24 cellular contexts compared by ENCODE assay signal in genomic region chr18:74519320-74520095, GRCh38. TPM values are rescaled to one million over a fixed set of nuclear protein-coding genes. Genes with fewer than 3 reads are reported as not detected.
"Had no signal": no experiment of that assay in that cellular context is flagged by ENCODE, and none has a peak within 500 bp of the region (broad histone marks: within the 10 kb centered on the region; RNA-seq: fewer than 3 reads in every experiment).

No MANE protein-coding gene starts in this region.

- H3K4me1 Mint-ChIP-seq: activated naive CD8-positive, alpha-beta T cell treated with anti-CD3 and anti-CD28 coated beads, Interleukin-2, amount 10 ng/mL, durations not matched to agents 7 days and 5 days; T-cell had no signal

- DNase-seq: activated CD4-positive, CD25-positive, alpha-beta regulatory T cell treated with anti-CD3 and anti-CD28 coated beads, Interleukin-2, amount 50 U/mL, for 72 hours; activated effector memory CD4-positive, alpha-beta T cell treated with Interleukin-2 at 50 U/mL for 16 hours; activated naive CD4-positive, alpha-beta T cell treated with anti-CD3 and anti-CD28 coated beads for 36 hours; activated naive CD8-positive, alpha-beta T cell treated with anti-CD3 and anti-CD28 coated beads, Interleukin-2, amount 10 ng/mL, durations not matched to agents 7 days and 5 days; activated T-cell treated with anti-CD3 and anti-CD28 coated beads, Interleukin-2, amount 50 U/mL, for 72 hours; amniotic stem cell; effector CD4-positive, alpha-beta T cell; erythroblast; foreskin fibroblast; left ventricle myocardium superior; mammary epithelial cell; ovary; psoas muscle; stimulated activated CD4-positive, alpha-beta T cell treated with anti-CD3 and anti-CD28 coated beads, Interleukin-2, amount 100 ng/mL, for 24 hours; stimulated activated naive CD4-positive, alpha-beta T cell; T-cell; WERI-Rb-1 had no signal

- H3K27me3 ChIP-seq: breast epithelium, ovary, right atrium auricular region had no signal

- H3K9me3 Mint-ChIP-seq: activated naive CD4-positive, alpha-beta T cell treated with anti-CD3 and anti-CD28 coated beads for 36 hours; activated naive CD8-positive, alpha-beta T cell treated with anti-CD3 and anti-CD28 coated beads, Interleukin-2, amount 10 ng/mL, durations not matched to agents 7 days and 5 days; activated T-cell treated with anti-CD3 and anti-CD28 coated beads, Interleukin-2, amount 50 U/mL, for 72 hours; natural killer cell treated with Interleukin-12 subunit alpha and Interleukin-12 subunit beta and Interleukin-15 and Interleukin-18, amount 100 ng/mL, for 72 hours; T-cell; T-helper 2 cell treated with Interferon-gamma antibody and Interleukin-4, amounts not matched to agents 5 μg/mL and 100 μg/mL, for 36 hours had no signal

- ATAC-seq: left ventricle myocardium superior; natural killer cell treated with Interleukin-12 subunit alpha and Interleukin-12 subunit beta and Interleukin-15 and Interleukin-18, amount 100 ng/mL, for 72 hours; psoas muscle; T-cell had no signal

- H3K4me3 ChIP-seq: breast epithelium, ovary, psoas muscle, right atrium auricular region, skin epidermis had no signal

- H3K27ac Mint-ChIP-seq: activated naive CD4-positive, alpha-beta T cell treated with anti-CD3 and anti-CD28 coated beads for 36 hours; activated T-cell treated with anti-CD3 and anti-CD28 coated beads, Interleukin-2, amount 50 U/mL, for 72 hours; natural killer cell treated with Interleukin-12 subunit alpha and Interleukin-12 subunit beta and Interleukin-15 and Interleukin-18, amount 100 ng/mL, for 72 hours; T-cell; T-helper 2 cell treated with Interferon-gamma antibody and Interleukin-4, amounts not matched to agents 5 μg/mL and 100 μg/mL, for 36 hours had no signal

- H3K9me3 ChIP-seq: breast epithelium, ovary, psoas muscle, right atrium auricular region had no signal

- H3K27ac ChIP-seq: breast epithelium, ovary, psoas muscle, right atrium auricular region, skin epidermis, WERI-Rb-1 had no signal

- H3K27me3 Mint-ChIP-seq: activated naive CD8-positive, alpha-beta T cell treated with anti-CD3 and anti-CD28 coated beads, Interleukin-2, amount 10 ng/mL, durations not matched to agents 7 days and 5 days; natural killer cell treated with Interleukin-12 subunit alpha and Interleukin-12 subunit beta and Interleukin-15 and Interleukin-18, amount 100 ng/mL, for 72 hours; T-cell had no signal

- H3K4me3 Mint-ChIP-seq: activated naive CD4-positive, alpha-beta T cell treated with anti-CD3 and anti-CD28 coated beads for 36 hours; activated naive CD8-positive, alpha-beta T cell treated with anti-CD3 and anti-CD28 coated beads, Interleukin-2, amount 10 ng/mL, durations not matched to agents 7 days and 5 days; activated T-cell treated with anti-CD3 and anti-CD28 coated beads, Interleukin-2, amount 50 U/mL, for 72 hours; natural killer cell treated with Interleukin-12 subunit alpha and Interleukin-12 subunit beta and Interleukin-15 and Interleukin-18, amount 100 ng/mL, for 72 hours; T-cell; T-helper 2 cell treated with Interferon-gamma antibody and Interleukin-4, amounts not matched to agents 5 μg/mL and 100 μg/mL, for 36 hours had no signal

- H3K4me1 ChIP-seq: breast epithelium, right atrium auricular region had no signal

- H3K36me3 ChIP-seq: ovary had no signal

RNA-seq across cellular contexts. Expression of gene CNDP1, which starts 14.8 kb away (rescaled TPM):
- total RNA-seq: activated naive CD4-positive, alpha-beta T cell treated with anti-CD3 and anti-CD28 coated beads for 36 hours; activated naive CD8-positive, alpha-beta T cell treated with anti-CD3 and anti-CD28 coated beads, Interleukin-2, amount 10 ng/mL, durations not matched to agents 7 days and 5 days; fibroblast of lung; glomerular endothelial cell; left ventricle myocardium superior; psoas muscle; right atrium auricular region had no signal
- polyA plus RNA-seq: fibroblast of lung, mammary epithelial cell had no signal
